7 cellular contexts compared by ENCODE assay signal in the genomic region with DNA sequence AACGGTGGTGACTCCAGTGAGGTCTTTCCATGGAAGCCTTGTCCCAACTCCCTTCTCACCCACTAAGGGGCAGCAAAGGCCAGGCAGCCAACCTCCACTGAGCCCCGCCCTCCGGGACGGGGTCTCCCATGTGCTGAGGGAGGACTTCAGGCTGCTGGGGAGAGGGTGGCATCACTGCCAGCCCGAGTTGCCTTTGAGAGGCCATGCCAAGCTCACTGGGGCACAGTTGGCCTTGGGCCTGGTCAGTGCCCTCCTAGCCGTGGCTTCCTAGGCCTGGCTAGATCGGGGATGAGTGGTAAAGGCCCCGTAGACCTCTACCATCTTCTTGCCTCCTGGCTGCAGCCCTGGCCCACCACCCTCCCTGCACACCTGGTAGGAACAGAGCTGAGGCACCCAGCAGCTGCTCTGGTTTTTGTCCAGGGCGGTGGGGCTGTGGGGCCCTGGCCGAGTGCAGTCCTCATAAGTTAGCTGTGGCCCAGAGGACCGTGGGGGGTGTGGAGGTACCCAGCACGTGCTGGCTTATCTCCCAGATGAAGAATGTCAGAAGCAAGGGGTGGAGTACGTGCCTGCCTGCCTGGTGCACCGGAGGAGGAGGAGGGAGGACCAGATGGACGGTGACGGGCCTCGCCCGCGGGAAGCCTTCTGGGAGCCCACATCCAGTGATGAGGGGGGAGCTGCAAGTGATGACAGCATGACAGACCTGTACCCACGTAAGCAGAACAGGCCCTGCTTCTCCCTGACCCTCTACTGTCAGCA. TPM values are rescaled to one million over a fixed set of nuclear protein-coding genes. Genes with fewer than 3 reads are reported as not detected.
DNase-seq lines count a peak whose midpoint lies in the region; ATAC-seq and TF ChIP-seq lines count a peak whose summit lies in the region.
"Had no signal": no experiment of that assay in that cellular context is flagged by ENCODE, and none has a peak within 500 bp of the region (broad histone marks: within the 10 kb centered on the region; RNA-seq: fewer than 3 reads in every experiment).

No MANE protein-coding gene starts in this region.

- peak overlapping the region in 6 of 7 donors; percentile 12 to 63 (median 55) for H3K27ac Mint-ChIP-seq in CD14-positive monocyte
- H3K27ac Mint-ChIP-seq: activated B cell treated with CpG ODN at 0.5 μM for 24 hours had no signal

- no peak for TF ChIP-seq EP300 in gastroesophageal sphincter (IDR thresholded peaks at IDR 0.05)

- H3K27me3 Mint-ChIP-seq in CD14-positive monocyte (ENCODE audit: low read depth in 3 of 3) = peaks cover 0 to 2% (median 0%) of the 10 kb centered on the region in 3 donors
- H3K27me3 Mint-ChIP-seq: activated B cell treated with CpG ODN at 0.5 μM for 24 hours had no signal

- intact Hi-C loops in CD14-positive monocyte (cut with micrococcal nuclease) = no loop called here

- H3K4me1 ChIP-seq in gastroesophageal sphincter = peaks cover 0 to 51% (median 23%) of the 10 kb centered on the region in 3 donors

- DNase-seq in CD14-positive monocyte (ENCODE audit: low spot score) = no peak
- DNase-seq in NB4 (ENCODE audit: low read depth) = peak; percentile 57
- no peak for DNase-seq in fibroblast of mammary gland (ENCODE audit: low read depth)
- no peak for DNase-seq in OCI-M2 (lab: John Stamatoyannopoulos, UW; ENCODE audit: unreplicated experiment)
- no peak for DNase-seq in NCI-H1436 (lab: John Stamatoyannopoulos, UW)
- DNase-seq: activated B cell treated with CpG ODN at 0.5 μM for 24 hours had no signal

- H3K36me3 ChIP-seq in gastroesophageal sphincter = peaks cover 0 to 61% of the 10 kb centered on the region in 2 donors

- WGBS in gastroesophageal sphincter (ENCODE audit: low coverage in 1 of 2), 2 donors = 30 to 40% methylated on average over 1 to 8 of the region's 20 CpGs

- H3K4me1 Mint-ChIP-seq in CD14-positive monocyte = peaks cover 37% of the 10 kb centered on the region

- no peak overlapping the region for H3K27ac ChIP-seq in gastroesophageal sphincter

- peaks cover 0 to 1% (median 0%) of the 10 kb centered on the region in 7 donors for H3K9me3 Mint-ChIP-seq in CD14-positive monocyte
- H3K9me3 Mint-ChIP-seq: activated B cell treated with CpG ODN at 0.5 μM for 24 hours had no signal

- H3K36me3 Mint-ChIP-seq in CD14-positive monocyte = peaks cover 51 to 58% of the 10 kb centered on the region in 2 donors

- TF ChIP-seq CTCF in CD14-positive monocyte (IDR thresholded peaks at IDR 0.05) (no peak), NB4 (IDR thresholded peaks at IDR 0.05; ENCODE audit: low read depth, low read length) (peak; percentile 36), fibroblast of mammary gland (conservative IDR thresholded peaks at IDR 0.05; ENCODE audit: control insufficient read depth, insufficient read depth, low read depth, low read length) (peak; percentile 55), gastroesophageal sphincter (IDR thresholded peaks at IDR 0.05) (peak in 1 of 4 experiments; percentile 5)

- TF ChIP-seq POLR2A in NB4 (IDR thresholded peaks at IDR 0.05; ENCODE audit: extremely low read depth, insufficient read length) = no peak
- no peak for TF ChIP-seq POLR2A in gastroesophageal sphincter (IDR thresholded peaks at IDR 0.05)

- H3K27me3 ChIP-seq in gastroesophageal sphincter = no peaks in the 10 kb centered on the region

- no peak overlapping the region for H3K4me3 ChIP-seq in NB4 (ENCODE audit: low read depth, low read length)
- H3K4me3 ChIP-seq in fibroblast of mammary gland (ENCODE audit: control insufficient read depth, low read depth, low read length) = no peak overlapping the region
- H3K4me3 ChIP-seq in gastroesophageal sphincter = no peak overlapping the region

- no peak overlapping the region for H3K4me3 Mint-ChIP-seq in CD14-positive monocyte

- H3K9me3 ChIP-seq in gastroesophageal sphincter = no peaks in the 10 kb centered on the region

- no peak for ATAC-seq in gastroesophageal sphincter

RNA-seq across cellular contexts. Expression of a gene that starts 3.2 kb away (rescaled TPM):
- polyA plus RNA-seq in CD14-positive monocyte = 10 to 100 TPM; 17.5 to 24.7 TPM
- 10 to 100 TPM; 11.2 to 16.3 (median 15.3) TPM for total RNA-seq in gastroesophageal sphincter

RNA-seq across cellular contexts. Expression of a gene that starts 3.3 kb away (rescaled TPM):
- 100 to 1,000 TPM in 1 of 2 donors, 10 to 100 TPM in 1; 98.4 to 140 TPM for polyA plus RNA-seq in CD14-positive monocyte
- 10 to 100 TPM; 46.0 to 53.4 (median 49.8) TPM for total RNA-seq in gastroesophageal sphincter

RNA-seq across cellular contexts. Expression of a gene that starts 11.6 kb away (rescaled TPM):
- 100 to 1,000 TPM; 390 to 437 TPM for polyA plus RNA-seq in CD14-positive monocyte
- total RNA-seq in gastroesophageal sphincter = 1,000 to 10,000 TPM; 1,385 to 2,320 (median 1,660) TPM

RNA-seq across cellular contexts. Expression of a gene that starts 11.7 kb away (rescaled TPM):
- 1 to 10 TPM; 6.8 to 9.6 TPM for polyA plus RNA-seq in CD14-positive monocyte
- 10 to 100 TPM; 25.1 to 47.3 (median 37.8) TPM for total RNA-seq in gastroesophageal sphincter

RNA-seq across cellular contexts. Expression of a gene that starts 16.3 kb away (rescaled TPM):
- polyA plus RNA-seq in CD14-positive monocyte = 100 to 1,000 TPM; 157 to 175 TPM
- 100 to 1,000 TPM in 3 of 4 donors, 10 to 100 TPM in 1; 78.1 to 139 (median 108) TPM for total RNA-seq in gastroesophageal sphincter
